Comparison of ENCODE assay signal across 7 cellular contexts in the genomic region with DNA sequence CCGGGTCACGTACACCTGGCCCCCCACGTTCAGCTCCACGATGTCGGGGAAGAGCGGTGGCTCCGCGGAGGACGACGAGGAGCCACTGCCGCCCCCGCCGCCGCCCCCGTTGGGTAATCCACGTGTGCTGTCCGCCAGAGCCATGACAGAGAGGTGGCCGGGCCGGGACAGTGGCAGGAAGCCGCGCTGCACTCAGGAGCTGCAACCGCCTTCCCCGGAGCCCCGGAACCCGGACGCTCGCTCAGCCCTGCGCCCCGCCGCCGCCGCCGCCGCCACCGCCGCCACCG. TPM values are rescaled to one million over a fixed set of nuclear protein-coding genes. Genes with fewer than 3 reads are reported as not detected.
DNase-seq lines count a peak whose midpoint lies in the region; ATAC-seq and TF ChIP-seq lines count a peak whose summit lies in the region.

No MANE protein-coding gene starts in this region.

- peaks cover 20% of the 10 kb centered on the region; the same call in 1 of the 2 replicates for H3F3A ChIP-seq in MM.1S (ENCODE audit: insufficient read depth, low read length)

- no peaks in the 10 kb centered on the region for H3K9me3 ChIP-seq in MM.1S (replicated peaks; ENCODE audit: insufficient read depth, low read length)
- H3K9me3 ChIP-seq in endocrine pancreas (ENCODE audit: control insufficient read depth, low read length) = no peaks in the 10 kb centered on the region

- ATAC-seq in GM19395 (IDR thresholded peaks at IDR 0.05; ENCODE audit: unreplicated experiment) (peak; percentile 38), esophagus mucosa (no peak)

- H3K9me3 Mint-ChIP-seq in osteocyte (ENCODE audit: unreplicated experiment) = no peaks in the 10 kb centered on the region

- H3K9me2 ChIP-seq in MM.1S (replicated peaks; ENCODE audit: insufficient read depth, low read length) = no peaks in the 10 kb centered on the region

- H3K9ac ChIP-seq in MM.1S (ENCODE audit: low read length) (peak overlapping the region; percentile 71), endocrine pancreas (ENCODE audit: control insufficient read depth, insufficient read depth, low read length) (peak overlapping the region; percentile 87)

- H2AFZ ChIP-seq in MM.1S (ENCODE audit: low read length) = peak overlapping the region; percentile 91

- no peaks in the 10 kb centered on the region for H3K36me3 ChIP-seq in MM.1S (replicated peaks; ENCODE audit: insufficient read depth, low read length)
- no peaks in the 10 kb centered on the region for H3K36me3 ChIP-seq in endocrine pancreas (ENCODE audit: control insufficient read depth, insufficient read depth, low read length)

- H3K4me2 ChIP-seq in MM.1S (ENCODE audit: low read depth, low read length) = peak overlapping the region; percentile 91

- H3K79me2 ChIP-seq in MM.1S (ENCODE audit: low read length) = peaks cover 13% of the 10 kb centered on the region; the same call in 1 of the 2 replicates

- no peak overlapping the region for H3K27ac Mint-ChIP-seq in osteocyte (ENCODE audit: unreplicated experiment)

- H3K27me3 ChIP-seq in MM.1S (replicated peaks; ENCODE audit: insufficient read depth, low read length) (no peaks in the 10 kb centered on the region), endocrine pancreas (ENCODE audit: control insufficient read depth, insufficient read depth, low read length) (no peaks in the 10 kb centered on the region)

- H3K4me1 Mint-ChIP-seq in osteocyte (ENCODE audit: unreplicated experiment) = peaks cover 20% of the 10 kb centered on the region

- H3K4me3 ChIP-seq in MM.1S (ENCODE audit: low read length) (peak overlapping the region; percentile 85), endocrine pancreas (ENCODE audit: control insufficient read depth, insufficient read depth, low read length) (no peak overlapping the region)

- TF ChIP-seq CTCF in MM.1S (IDR thresholded peaks at IDR 0.05; ENCODE audit: low read length) = no peak
- no peak for TF ChIP-seq CTCF in osteocyte (IDR thresholded peaks at IDR 0.05)

- H3K4me1 ChIP-seq in MM.1S (ENCODE audit: low read length) = peaks cover 18% of the 10 kb centered on the region
- H3K4me1 ChIP-seq in endocrine pancreas (ENCODE audit: control insufficient read depth, insufficient read depth, low read length) = peaks cover 13% of the 10 kb centered on the region

- no peak for DNase-seq in MM.1S
- no peak for DNase-seq in osteocyte (ENCODE audit: extremely low spot score, unreplicated experiment)
- DNase-seq in EL = no peak
- no peak for DNase-seq in D341Med (ENCODE audit: low spot score)

- peak overlapping the region; percentile 53; the same call in 1 of the 2 replicates for H3K27ac ChIP-seq in MM.1S (ENCODE audit: low read length)

- H4K20me1 ChIP-seq in MM.1S (ENCODE audit: insufficient read depth, low read length) = no peaks in the 10 kb centered on the region

- H3K36me3 Mint-ChIP-seq in osteocyte (ENCODE audit: unreplicated experiment) = peaks cover 3% of the 10 kb centered on the region

- peak overlapping the region; percentile 69 for H3K4me3 Mint-ChIP-seq in osteocyte (ENCODE audit: unreplicated experiment)

- peaks cover 61% of the 10 kb centered on the region for H3K27me3 Mint-ChIP-seq in osteocyte (ENCODE audit: unreplicated experiment)

RNA-seq across cellular contexts. Expression of gene KCTD12, which starts 0.3 kb away (rescaled TPM):
- total RNA-seq in osteocyte = 32.9 and 36.3 TPM in 2 replicates
- 10.0 TPM for total RNA-seq in esophagus mucosa
